ENCODE assay signal across 13 cellular contexts in genomic region chr16:81517630-81518438, GRCh38.
DNase-seq lines count a peak whose midpoint lies in the region; ATAC-seq and TF ChIP-seq lines count a peak whose summit lies in the region.
"Had no signal": no experiment of that assay in that cellular context is flagged by ENCODE, and none has a peak within 500 bp of the region (broad histone marks: within the 10 kb centered on the region; RNA-seq: fewer than 3 reads in every experiment).

No MANE protein-coding gene starts in this region.

- no peak overlapping the region for H3K23ac ChIP-seq in mesendoderm (ENCODE audit: low read length)

- no peak overlapping the region for H2AK5ac ChIP-seq in mesendoderm (ENCODE audit: low read length)

- no CpG with 5 or more reads among the region's 20 CpGs for WGBS in mesendoderm (ENCODE audit: extremely low coverage, insufficient coverage, low lambda C conversion rate)
- 65 to 74% (median 72%) methylated on average over 17 to 20 of the region's 20 CpGs for WGBS in adrenal gland, 4 donors

- TF ChIP-seq POLR2A in adrenal gland (IDR thresholded peaks at IDR 0.05), result no peak

- H3K27me3 Mint-ChIP-seq in HFFc6 (ENCODE audit: insufficient read depth), result peaks cover 3% of the 10 kb centered on the region; the same call in 1 of the 2 replicates

- peaks cover 19% of the 10 kb centered on the region for H3K79me2 ChIP-seq in mesendoderm (ENCODE audit: control insufficient read depth, insufficient read depth, low read length)

- H3K27ac Mint-ChIP-seq in HFFc6, result peak overlapping the region; percentile 82

- no peaks in the 10 kb centered on the region for H3K9me3 Mint-ChIP-seq in HFFc6
- H3K9me3 Mint-ChIP-seq: H9 had no signal

- H3K9me3 ChIP-seq in adrenal gland (replicated peaks in 1 of 3), result no peaks in the 10 kb centered on the region

- peaks cover 72% of the 10 kb centered on the region for H3K4me1 Mint-ChIP-seq in HFFc6 (ENCODE audit: low read depth)

- intact Hi-C loops in adrenal gland (cut with DNase I), result no loop called here

- TF ChIP-seq CTCF in AG10803 (conservative IDR thresholded peaks at IDR 0.05; ENCODE audit: low read length) (no peak), HFFc6 (IDR thresholded peaks at IDR 0.05) (no peak), adrenal gland (IDR thresholded peaks at IDR 0.05) (no peak)

- H3K36me3 ChIP-seq in mesendoderm (ENCODE audit: control insufficient read depth, insufficient read depth, low read length) (no peaks in the 10 kb centered on the region), adrenal gland (replicated peaks in 1 of 2) (no peaks in the 10 kb centered on the region)

- no peak overlapping the region for H2BK120ac ChIP-seq in mesendoderm (ENCODE audit: low read depth, low read length)

- H2BK15ac ChIP-seq in mesendoderm (replicated peaks; ENCODE audit: low read depth), result no peak overlapping the region

- H3K4me2 ChIP-seq in mesendoderm (ENCODE audit: low read length), result no peak overlapping the region

- no peak overlapping the region for H2BK5ac ChIP-seq in mesendoderm (ENCODE audit: low read length)

- no peak overlapping the region for H4K5ac ChIP-seq in mesendoderm (ENCODE audit: low read length)

- H3K27ac ChIP-seq in mesendoderm (ENCODE audit: low read depth, low read length) (no peak overlapping the region), adrenal gland (peak overlapping the region in 2 of 5 donors; percentile 45 to 70)

- H3K27me3 ChIP-seq in mesendoderm (ENCODE audit: insufficient read depth, low read length, poor library complexity) (no peaks in the 10 kb centered on the region), adrenal gland (no peaks in the 10 kb centered on the region)

- H3K4me1 ChIP-seq in mesendoderm (ENCODE audit: control insufficient read depth, low read depth, low read length) (peaks cover 11% of the 10 kb centered on the region), adrenal gland (replicated peaks in 1 of 2) (peaks cover 0 to 26% of the 10 kb centered on the region in 2 donors)

- no peak overlapping the region for H3K18ac ChIP-seq in mesendoderm (ENCODE audit: low read length)

- H3K4me3 Mint-ChIP-seq in HFFc6, result peak overlapping the region; percentile 81
- H3K4me3 Mint-ChIP-seq: H9 had no signal

- H3K36me3 Mint-ChIP-seq in HFFc6 (ENCODE audit: low read depth), result peaks cover 28% of the 10 kb centered on the region

- no peak overlapping the region for H3K56ac ChIP-seq in mesendoderm (ENCODE audit: low read length)

- in situ Hi-C loops in ACHN (cut with HindIII; ENCODE audit: low pct_ligation_motif_present, low pct_unique_long_range_greater_than_20kb, low sequenced_read_pairs), result no loop called here

- no peak for ATAC-seq in HG03565 (IDR thresholded peaks at IDR 0.05; ENCODE audit: unreplicated experiment)

- DNase-seq in AG10803 (ENCODE audit: low read depth) (peak; percentile 77), HFFc6 (peak; percentile 50), dermis microvascular lymphatic vessel endothelial cell (ENCODE audit: low read depth in 2 of 2) (peak; percentile 37 to 77), mesendoderm (peak; percentile 54), NOMO-1 treated with DMSO at 0.1 percent for 48 hours (lab: John Stamatoyannopoulos, UW; ENCODE audit: unreplicated experiment) (no peak), ACHN (no peak), adrenal gland (no peak)
- DNase-seq: activated CD4-positive, CD25-positive, alpha-beta regulatory T cell treated with anti-CD3 and anti-CD28 coated beads, Interleukin-2, amount 50 U/mL, for 72 hours; H9; OCI-M1; stimulated activated CD4-positive, alpha-beta T cell treated with anti-CD3 and anti-CD28 coated beads, Interleukin-1b, Interleukin-23, amount 100 ng/mL, for 48 hours; T-helper 1 cell had no signal

- H3K4me3 ChIP-seq in AG10803 (ENCODE audit: low read length) (no peak overlapping the region), mesendoderm (ENCODE audit: low read length) (no peak overlapping the region), adrenal gland (no peak overlapping the region)

- H3K79me1 ChIP-seq in mesendoderm (ENCODE audit: low read length), result peaks cover 33% of the 10 kb centered on the region

- H4K8ac ChIP-seq in mesendoderm (ENCODE audit: low read depth, low read length), result no peak overlapping the region

- H3K9ac ChIP-seq in mesendoderm (ENCODE audit: low read length), result no peak overlapping the region

- H3K4ac ChIP-seq in mesendoderm (ENCODE audit: low read depth, low read length), result no peak overlapping the region

Comparison
In these comparisons a context has a peak if more than half of its experiments do, and no peak if none do; other contexts are left out.
1. DNase-seq: peak in AG10803 (single experiment), HFFc6 (single experiment), dermis microvascular lymphatic vessel endothelial cell (2 of 2) and mesendoderm (single experiment); none in NOMO-1 treated with DMSO at 0.1 percent for 48 hours (single experiment), ACHN (single experiment) and adrenal gland (0 of 7).